20 cellular contexts compared by ENCODE assay signal in the genomic region with DNA sequence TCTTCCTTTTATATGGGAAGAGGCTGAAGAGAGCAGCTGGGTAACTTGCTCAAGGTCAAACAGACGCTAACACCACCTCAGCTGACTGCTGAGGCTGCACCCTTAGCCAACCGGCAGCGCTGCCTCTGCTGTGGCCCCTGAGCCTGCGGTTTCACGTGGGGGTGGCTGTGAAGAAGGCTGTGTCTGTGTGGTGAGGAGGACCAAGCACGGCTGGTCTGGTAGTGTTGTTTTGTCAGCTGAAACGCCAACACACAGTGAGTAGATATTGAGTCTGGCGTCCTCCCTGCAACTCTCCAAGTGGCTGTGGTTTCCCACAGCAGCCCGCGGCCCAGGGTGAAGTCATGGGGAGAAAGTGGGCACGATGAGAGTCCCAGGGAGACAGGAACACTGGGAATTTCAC.
DNase-seq lines count a peak whose midpoint lies in the region; ATAC-seq, FAIRE-seq and TF ChIP-seq lines count a peak whose summit lies in the region.
"Had no signal": no experiment of that assay in that cellular context is flagged by ENCODE, and none has a peak within 500 bp of the region (broad histone marks: within the 10 kb centered on the region; RNA-seq: fewer than 3 reads in every experiment).

No MANE protein-coding gene starts in this region.

- in situ Hi-C loops in KBM-7 (cut with MboI; ENCODE audit: low pct_unique_long_range_greater_than_20kb, low sequenced_read_pairs) (no loop called here), GM12878 (cut with MboI) (no loop called here)

- TF ChIP-seq EP300 in GM12878 (IDR thresholded peaks at IDR 0.05; ENCODE audit: borderline replicate concordance in 1 of 2, control insufficient read depth in 1 of 2, low read depth in 2 of 2, low read length in 2 of 2), result no peak; a peak in 1 of 4 replicates

- H3K27me3 ChIP-seq in GM12878 (replicated peaks in 1 of 2; ENCODE audit: control insufficient read depth in 2 of 2, insufficient read depth in 2 of 2, low read length in 1 of 2) (no peaks in the 10 kb centered on the region), small intestine (ENCODE audit: control insufficient read depth in 2 of 2, insufficient read depth in 2 of 2, low read length in 2 of 2) (peaks cover 0 to 1% of the 10 kb centered on the region in 2 donors)
- H3K27me3 ChIP-seq: SJSA1 had no signal

- H4K20me1 ChIP-seq in GM12878 (ENCODE audit: control insufficient read depth, insufficient read depth), result no peaks in the 10 kb centered on the region

- RAD21 ChIA-PET in GM12878 (lab: Charles Lee; ENCODE audit: unreplicated experiment), result interaction anchor here (1.0 to 2.0 kb wide), 4 partner anchors 12 to 92 kb away, joined by 3 to 4 read pairs (median 4); no protein-coding TSS in a partner anchor

- H3K36me3 ChIP-seq in GM12878 (ENCODE audit: control insufficient read depth in 2 of 2, insufficient read depth in 2 of 2, low read length in 1 of 2) (no peaks in the 10 kb centered on the region), small intestine (ENCODE audit: control insufficient read depth in 2 of 2, insufficient read depth in 2 of 2, low read length in 2 of 2) (no peaks in the 10 kb centered on the region)
- H3K36me3 ChIP-seq: SJSA1, thoracic aorta had no signal

- no peak for TF ChIP-seq CTCF in GM12878 (IDR thresholded peaks at IDR 0.05 in 2 of 3, conservative IDR thresholded peaks at IDR 0.05 in 1 of 3; ENCODE audit: control insufficient read depth in 2 of 3, extremely low read depth in 1 of 3, insufficient read depth in 1 of 3, low read depth in 3 of 3, low read length in 3 of 3)

- SMC1A ChIA-PET in GM12878 (lab: Charles Lee; ENCODE audit: uncharacterized antibody, unreplicated experiment), result interaction anchor here (1.1 to 1.4 kb wide), 4 partner anchors 20 to 90 kb away, joined by 4 to 7 read pairs (median 5); no protein-coding TSS in a partner anchor

- intact Hi-C loops in GM12878 (cut with micrococcal nuclease; ENCODE audit: unreplicated experiment), result no loop called here
- intact Hi-C loops in Right ventricle myocardium inferior (cut with DNase I), result no loop called here

- H3K27ac ChIP-seq in GM12878 (ENCODE audit: control insufficient read depth, insufficient read depth) (no peak overlapping the region), small intestine (ENCODE audit: low read depth in 1 of 2, low read length in 1 of 2) (no peak overlapping the region)
- H3K27ac ChIP-seq: SJSA1, thoracic aorta had no signal

- TF ChIP-seq RAD21 in GM12878 (IDR thresholded peaks at IDR 0.05; ENCODE audit: insufficient read depth, low read depth, low read length), result no peak

- no peak for FAIRE-seq in GM12878 (lab: Jason Lieb, UNC)
- FAIRE-seq in small intestine (lab: Jason Lieb, UNC), result no peak
- FAIRE-seq: astrocyte, HTR-8/SVneo had no signal

- no peak overlapping the region for H3K4me3 ChIP-seq in GM12878
- H3K4me3 ChIP-seq in small intestine (ENCODE audit: low read depth in 1 of 2, low read length in 2 of 2), result no peak overlapping the region
- H3K4me3 ChIP-seq: SJSA1, thoracic aorta had no signal

- no peaks in the 10 kb centered on the region for H3K4me1 ChIP-seq in GM12878 (ENCODE audit: control insufficient read depth, insufficient read depth, low read length)
- no peaks in the 10 kb centered on the region for H3K4me1 ChIP-seq in small intestine (ENCODE audit: control insufficient read depth in 2 of 2, insufficient read depth in 1 of 2, low read depth in 1 of 2, low read length in 1 of 2)
- H3K4me1 ChIP-seq: SJSA1 had no signal

- no peak overlapping the region for H2AFZ ChIP-seq in GM12878 (ENCODE audit: control insufficient read depth, low read depth, low read length)

- DNase-seq in KBM-7 (peak; percentile 20), NOMO-1 (lab: John Stamatoyannopoulos, UW; ENCODE audit: unreplicated experiment in 2 of 2) (peak; percentile 31 to 63), GM12878 (ENCODE audit: low read depth, low spot score) (no peak), small intestine (peak; percentile 10), Right ventricle myocardium inferior (ENCODE audit: missing footprints) (no peak)
- DNase-seq: activated naive CD4-positive, alpha-beta T cell treated with Interleukin-2 at 50 U/mL for 16 hours; AML-193; COR-L47; mammary epithelial cell; NCI-H1694; NCI-H446 treated with DMSO at 0.1 percent for 48 hours; stimulated activated CD4-positive, alpha-beta T cell treated with anti-CD3 and anti-CD28 coated beads, Interleukin-2, amount 100 ng/mL, for 48 hours had no signal

- no peak overlapping the region for H3K4me2 ChIP-seq in GM12878 (ENCODE audit: control insufficient read depth, insufficient read depth)

- ATAC-seq in GM12878 (peak; percentile 95), GM19035 (IDR thresholded peaks at IDR 0.05; ENCODE audit: unreplicated experiment) (no peak), HG03565 (IDR thresholded peaks at IDR 0.05; ENCODE audit: unreplicated experiment) (no peak), Right ventricle myocardium inferior (no peak)
- ATAC-seq: activated CD4-positive, CD25-positive, alpha-beta regulatory T cell treated with anti-CD3 and anti-CD28 coated beads, Interleukin-2, amount 50 U/mL, for 24 hours; naive thymus-derived CD8-positive, alpha-beta T cell had no signal

- H3K79me2 ChIP-seq in GM12878 (ENCODE audit: control insufficient read depth, insufficient read depth, low read length), result no peaks in the 10 kb centered on the region

- H3K9me3 ChIP-seq in GM12878 (replicated peaks; ENCODE audit: control insufficient read depth, insufficient read depth, low read length) (no peaks in the 10 kb centered on the region; the same call in 1 of the 3 replicates), small intestine (ENCODE audit: control insufficient read depth, low read depth) (no peaks in the 10 kb centered on the region)
- H3K9me3 ChIP-seq: SJSA1, thoracic aorta had no signal

- CTCF ChIA-PET in GM12878 (lab: Yijun Ruan, JAX), result interaction anchor here (0.7 to 1.3 kb wide), 4 partner anchors 12 to 48 kb away, joined by 3 to 4 read pairs (median 3); no protein-coding TSS in a partner anchor

- TF ChIP-seq POLR2A in GM12878 (IDR thresholded peaks at IDR 0.05; ENCODE audit: low read depth, low read length), result no peak

- H3K9ac ChIP-seq in GM12878 (ENCODE audit: control insufficient read depth, insufficient read depth, low read length), result no peak overlapping the region

- no TSS peak for BruUV-seq in GM12878 (replicated peaks; lab: Mats Ljungman, UMichigan)

- POLR2A ChIA-PET in GM12878 (lab: Charles Lee), result interaction anchor here (0.6 kb wide), 1 partner anchor 58 kb away, joined by 6 read pairs; no protein-coding TSS in a partner anchor

- 38% methylated on average over 11 of the region's 11 CpGs for WGBS in GM12878 (ENCODE audit: insufficient coverage, insufficient replicate concordance, low lambda C conversion rate, missing lambda C conversion rate)
- WGBS in small intestine, 3 donors, result 76 to 80% (median 79%) methylated on average over 11 of the region's 11 CpGs

TF ChIP-seq in GM12878, 131 proteins besides CTCF, POLR2A, EP300 and RAD21 (continues in another document):
- TF ChIP-seq CHD2 (IDR thresholded peaks at IDR 0.05; ENCODE audit: borderline replicate concordance, low read depth, low read length) (0 out of 2 replicates have a peak, but pooled peaks have one; percentile 44), NR2C1 (IDR thresholded peaks at IDR 0.05) (0 out of 2 replicates have a peak, but pooled peaks have one; percentile 40), BACH1 (IDR thresholded peaks at IDR 0.05; ENCODE audit: borderline replicate concordance) (no peak), FOXK2 (IDR thresholded peaks at IDR 0.05) (0 out of 2 replicates have a peak, but pooled peaks have one; percentile 15), MTA2 (IDR thresholded peaks at IDR 0.05; ENCODE audit: low read depth) (peak; percentile 51; the same call in 1 of the 2 replicates), NBN (IDR thresholded peaks at IDR 0.05) (peak; percentile 50; the same call in 1 of the 2 replicates), RAD51 (IDR thresholded peaks at IDR 0.05) (peak; percentile 56; the same call in 1 of the 2 replicates), DPF2 (IDR thresholded peaks at IDR 0.05) (no peak), IKZF2 (IDR thresholded peaks at IDR 0.05) (peak; percentile 75 to 86; a peak in 3 of 4 replicates), EED (IDR thresholded peaks at IDR 0.05; ENCODE audit: low read depth) (no peak)
- TF ChIP-seq, protein P1, sequence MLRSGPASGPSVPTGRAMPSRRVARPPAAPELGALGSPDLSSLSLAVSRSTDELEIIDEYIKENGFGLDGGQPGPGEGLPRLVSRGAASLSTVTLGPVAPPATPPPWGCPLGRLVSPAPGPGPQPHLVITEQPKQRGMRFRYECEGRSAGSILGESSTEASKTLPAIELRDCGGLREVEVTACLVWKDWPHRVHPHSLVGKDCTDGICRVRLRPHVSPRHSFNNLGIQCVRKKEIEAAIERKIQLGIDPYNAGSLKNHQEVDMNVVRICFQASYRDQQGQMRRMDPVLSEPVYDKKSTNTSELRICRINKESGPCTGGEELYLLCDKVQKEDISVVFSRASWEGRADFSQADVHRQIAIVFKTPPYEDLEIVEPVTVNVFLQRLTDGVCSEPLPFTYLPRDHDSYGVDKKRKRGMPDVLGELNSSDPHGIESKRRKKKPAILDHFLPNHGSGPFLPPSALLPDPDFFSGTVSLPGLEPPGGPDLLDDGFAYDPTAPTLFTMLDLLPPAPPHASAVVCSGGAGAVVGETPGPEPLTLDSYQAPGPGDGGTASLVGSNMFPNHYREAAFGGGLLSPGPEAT (IDR thresholded peaks at IDR 0.05; ENCODE audit: low read depth), result peak; percentile 66; the same call in 1 of the 2 replicates
- TF ChIP-seq, protein P2, sequence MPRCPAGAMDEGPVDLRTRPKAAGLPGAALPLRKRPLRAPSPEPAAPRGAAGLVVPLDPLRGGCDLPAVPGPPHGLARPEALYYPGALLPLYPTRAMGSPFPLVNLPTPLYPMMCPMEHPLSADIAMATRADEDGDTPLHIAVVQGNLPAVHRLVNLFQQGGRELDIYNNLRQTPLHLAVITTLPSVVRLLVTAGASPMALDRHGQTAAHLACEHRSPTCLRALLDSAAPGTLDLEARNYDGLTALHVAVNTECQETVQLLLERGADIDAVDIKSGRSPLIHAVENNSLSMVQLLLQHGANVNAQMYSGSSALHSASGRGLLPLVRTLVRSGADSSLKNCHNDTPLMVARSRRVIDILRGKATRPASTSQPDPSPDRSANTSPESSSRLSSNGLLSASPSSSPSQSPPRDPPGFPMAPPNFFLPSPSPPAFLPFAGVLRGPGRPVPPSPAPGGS (IDR thresholded peaks at IDR 0.05; ENCODE audit: borderline replicate concordance, insufficient read depth, low read depth, low read length, poor library complexity, severe bottlenecking), result no peak

Comparison
In these comparisons a context has a peak if more than half of its experiments do, and no peak if none do; other contexts are left out.
1. DNase-seq: peak in KBM-7 (single experiment), NOMO-1 (2 of 2) and small intestine (single experiment); none in GM12878 (single experiment) and Right ventricle myocardium inferior (single experiment).